ENCODE assay signal across 8 cellular contexts in the genomic region with DNA sequence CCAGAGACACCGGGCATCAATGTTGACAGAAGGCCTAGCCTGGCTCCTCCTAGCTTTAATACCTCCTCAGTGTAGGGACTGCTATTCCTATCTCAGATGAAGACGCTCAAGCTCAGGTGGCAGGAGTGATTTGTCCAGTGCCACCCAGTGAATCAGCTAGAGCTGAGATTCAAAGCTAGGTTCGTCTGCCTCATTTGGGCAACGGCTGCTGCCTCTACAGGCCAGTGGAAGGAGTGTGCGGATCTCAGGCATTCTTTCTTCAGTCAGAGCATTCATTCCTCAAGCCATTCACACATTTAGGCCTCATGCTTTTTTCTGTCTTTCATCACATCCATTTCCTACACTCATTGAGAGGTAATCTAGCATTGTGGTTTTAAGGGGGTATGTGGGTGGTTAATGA. TPM values are rescaled to one million over a fixed set of nuclear protein-coding genes. Genes with fewer than 3 reads are reported as not detected.
A peak's percentile ranks its signal among the peaks of the same experiment; 100 is the strongest.
DNase-seq lines count a peak whose midpoint lies in the region; ATAC-seq and TF ChIP-seq lines count a peak whose summit lies in the region.
"Had no signal": no experiment of that assay in that cellular context is flagged by ENCODE, and none has a peak within 500 bp of the region (broad histone marks: within the 10 kb centered on the region; RNA-seq: fewer than 3 reads in every experiment).

No MANE protein-coding gene starts in this region.

- peaks cover 14% of the 10 kb centered on the region; the same call in 1 of the 2 replicates for H3K79me2 ChIP-seq in Loucy (ENCODE audit: insufficient read depth, low read length)
- peaks cover 5% of the 10 kb centered on the region for H3K79me2 ChIP-seq in neural progenitor cell (ENCODE audit: low read depth)

- no peaks in the 10 kb centered on the region for H3K9me3 ChIP-seq in Loucy (ENCODE audit: insufficient read depth, low read depth, low read length)
- no peaks in the 10 kb centered on the region for H3K9me3 ChIP-seq in neural progenitor cell (ENCODE audit: low read depth)

- H3F3A ChIP-seq in Loucy (ENCODE audit: low read depth) (no peaks in the 10 kb centered on the region), neural progenitor cell (ENCODE audit: low read depth) (no peaks in the 10 kb centered on the region)

- no peak for DNase-seq in GM12864 (ENCODE audit: low read depth)
- DNase-seq in cardiac fibroblast (ENCODE audit: low read depth in 2 of 2), result peak; percentile 15 to 16
- peak; percentile 6 for DNase-seq in neural progenitor cell (ENCODE audit: low spot score)
- DNase-seq in NCI-H1048 (lab: John Stamatoyannopoulos, UW), result no peak
- DNase-seq: RPMI8226 had no signal

- ATAC-seq in GM18868 (IDR thresholded peaks at IDR 0.05; ENCODE audit: unreplicated experiment), result no peak
- no peak for ATAC-seq in GM19455 (IDR thresholded peaks at IDR 0.05; ENCODE audit: unreplicated experiment)

- H3K9me2 ChIP-seq in Loucy (replicated peaks; ENCODE audit: low read depth, low read length), result no peaks in the 10 kb centered on the region

- H2AFZ ChIP-seq in Loucy (ENCODE audit: low read length), result no peak overlapping the region
- no peak overlapping the region for H2AFZ ChIP-seq in neural progenitor cell (replicated peaks)

- H3K4me1 Mint-ChIP-seq in neural progenitor cell, result no peaks in the 10 kb centered on the region

- peaks cover 6% of the 10 kb centered on the region for H3K27me3 Mint-ChIP-seq in neural progenitor cell (ENCODE audit: insufficient read depth, low read depth)

- H3K4me3 ChIP-seq in GM12864 (ENCODE audit: low read depth, low read length) (no peak overlapping the region), Loucy (ENCODE audit: low read length, poor library complexity, severe bottlenecking) (no peak overlapping the region), cardiac fibroblast (replicated peaks in 1 of 2; ENCODE audit: low read depth in 2 of 2, low read length in 2 of 2) (no peak overlapping the region), neural progenitor cell (no peak overlapping the region)

- no peak overlapping the region for H3K4me3 Mint-ChIP-seq in neural progenitor cell

- H4K20me1 ChIP-seq in Loucy (ENCODE audit: insufficient read depth, low read length, poor library complexity, severe bottlenecking) (no peaks in the 10 kb centered on the region), neural progenitor cell (ENCODE audit: low read depth) (no peaks in the 10 kb centered on the region)

- H3K4me1 ChIP-seq in Loucy (ENCODE audit: insufficient read depth, low read length, poor library complexity, severe bottlenecking) (no peaks in the 10 kb centered on the region), neural progenitor cell (no peaks in the 10 kb centered on the region)

- H3K36me3 ChIP-seq in Loucy (ENCODE audit: insufficient read depth, low read length) (no peaks in the 10 kb centered on the region), neural progenitor cell (no peaks in the 10 kb centered on the region)

- H3K9ac ChIP-seq in Loucy (ENCODE audit: low read depth, low read length, poor library complexity, severe bottlenecking) (no peak overlapping the region), neural progenitor cell (no peak overlapping the region)

- peak; percentile 13 for TF ChIP-seq CTCF in GM12864 (IDR thresholded peaks at IDR 0.05; ENCODE audit: low read depth, low read length, missing control alignments)
- TF ChIP-seq CTCF in Loucy (conservative IDR thresholded peaks at IDR 0.05; ENCODE audit: low read length), result peak; percentile 38
- TF ChIP-seq CTCF in cardiac fibroblast (IDR thresholded peaks at IDR 0.05; ENCODE audit: low read depth, low read length), result no peak
- peak; percentile 21 for TF ChIP-seq CTCF in neural progenitor cell (IDR thresholded peaks at IDR 0.05)

- no peak overlapping the region for H3K27ac Mint-ChIP-seq in neural progenitor cell

- H3K9me3 Mint-ChIP-seq in neural progenitor cell, result peaks cover 7% of the 10 kb centered on the region

- H3K27me3 ChIP-seq in Loucy (ENCODE audit: insufficient read depth, low read length, poor library complexity, severe bottlenecking) (no peaks in the 10 kb centered on the region), neural progenitor cell (no peaks in the 10 kb centered on the region)

- peaks cover 4% of the 10 kb centered on the region for H3K36me3 Mint-ChIP-seq in neural progenitor cell

- no peak overlapping the region for H3K27ac ChIP-seq in neural progenitor cell

- H3K4me2 ChIP-seq in Loucy (ENCODE audit: low read depth, low read length, poor library complexity, severe bottlenecking) (no peak overlapping the region), neural progenitor cell (no peak overlapping the region)

RNA-seq across cellular contexts. Expression of gene TSR2, which starts 7.3 kb away (rescaled TPM):
- total RNA-seq in neural progenitor cell (ENCODE audit: low replicate concordance), result 13.3 and 15.8 TPM in 2 replicates

RNA-seq across cellular contexts. Expression of gene FGD1, which starts 48.6 kb away (rescaled TPM):
- total RNA-seq in neural progenitor cell (ENCODE audit: low replicate concordance), result 8.8 and 16.4 TPM in 2 replicates

Comparison
In these comparisons a context has a peak if more than half of its experiments do, and no peak if none do; other contexts are left out.
1. DNase-seq: peak in cardiac fibroblast (2 of 2) and neural progenitor cell (single experiment); none in GM12864 (single experiment) and NCI-H1048 (single experiment).